Comparison of ENCODE assay signal across 8 cellular contexts in genomic region chr2:74178211-74179062, GRCh38.
DNase-seq lines count a peak whose midpoint lies in the region; ATAC-seq and TF ChIP-seq lines count a peak whose summit lies in the region.

Gene MOB1A, minus strand, starts transcription at chr2:74178879. Its CDS starts 205 bp downstream, at chr2:74178674.

- no peaks in the 10 kb centered on the region for H3K9me3 Mint-ChIP-seq in central memory CD8-positive, alpha-beta T cell

- peak within 1 kb of the TSS; percentile 83 for H3K4me3 Mint-ChIP-seq in central memory CD8-positive, alpha-beta T cell

- peaks cover 27% of the 10 kb centered on the region for H3K36me3 Mint-ChIP-seq in central memory CD8-positive, alpha-beta T cell (ENCODE audit: insufficient read depth)

- DNase-seq in AG09309 (ENCODE audit: low read depth) = peak; percentile 90
- peak; percentile 96 to 98 for DNase-seq in NCI-H446 (lab: John Stamatoyannopoulos, UW)
- peak; percentile 94 for DNase-seq in activated CD4-positive, CD25-positive, alpha-beta regulatory T cell treated with anti-CD3 and anti-CD28 coated beads, Interleukin-2, amount 50 U/mL, for 16 hours (ENCODE audit: low read depth, low spot score)
- peak; percentile 98 for DNase-seq in central memory CD8-positive, alpha-beta T cell (ENCODE audit: low spot score in 2 of 2)
- peak; percentile 98 for DNase-seq in inferior parietal cortex (ENCODE audit: extremely low spot score)
- peak; percentile 93 to 98 for DNase-seq in stimulated activated CD4-positive, alpha-beta T cell treated with anti-CD3 and anti-CD28 coated beads, Interleukin-12 subunit alpha, Interleukin-12 subunit beta, amount 100 ng/mL, for 24 hours (ENCODE audit: low read depth in 2 of 2)

- H3K4me3 ChIP-seq in AG09309 (ENCODE audit: control insufficient read depth, low read depth, low read length) = peak within 1 kb of the TSS; percentile 73

- H3K27ac Mint-ChIP-seq in central memory CD8-positive, alpha-beta T cell (ENCODE audit: low read depth) = peak within 1 kb of the TSS; percentile 92

- no peak for TF ChIP-seq CTCF in AG09309 (IDR thresholded peaks at IDR 0.05; ENCODE audit: control insufficient read depth, insufficient read depth, low read depth, low read length, missing control alignments)

- H3K4me1 Mint-ChIP-seq in central memory CD8-positive, alpha-beta T cell = peaks cover 34% of the 10 kb centered on the region

- ATAC-seq in GM19025 (IDR thresholded peaks at IDR 0.05; ENCODE audit: low read depth, unreplicated experiment) (peak; percentile 75), HG03342 (IDR thresholded peaks at IDR 0.05; ENCODE audit: unreplicated experiment) (peak; percentile 77)
- peak; percentile 90 for ATAC-seq in central memory CD8-positive, alpha-beta T cell (replicated peaks; ENCODE audit: extremely low read depth, poor library complexity, severe bottlenecking)

- no peaks in the 10 kb centered on the region for H3K27me3 Mint-ChIP-seq in central memory CD8-positive, alpha-beta T cell

Comparison
In these comparisons a context has a peak if more than half of its experiments do, and no peak if none do; other contexts are left out.
1. Peak in every context shown above with its lines: DNase-seq, ATAC-seq and H3K4me3 ChIP-seq.